Comparison of ENCODE assay signal across 1 cellular context in the genomic region with DNA sequence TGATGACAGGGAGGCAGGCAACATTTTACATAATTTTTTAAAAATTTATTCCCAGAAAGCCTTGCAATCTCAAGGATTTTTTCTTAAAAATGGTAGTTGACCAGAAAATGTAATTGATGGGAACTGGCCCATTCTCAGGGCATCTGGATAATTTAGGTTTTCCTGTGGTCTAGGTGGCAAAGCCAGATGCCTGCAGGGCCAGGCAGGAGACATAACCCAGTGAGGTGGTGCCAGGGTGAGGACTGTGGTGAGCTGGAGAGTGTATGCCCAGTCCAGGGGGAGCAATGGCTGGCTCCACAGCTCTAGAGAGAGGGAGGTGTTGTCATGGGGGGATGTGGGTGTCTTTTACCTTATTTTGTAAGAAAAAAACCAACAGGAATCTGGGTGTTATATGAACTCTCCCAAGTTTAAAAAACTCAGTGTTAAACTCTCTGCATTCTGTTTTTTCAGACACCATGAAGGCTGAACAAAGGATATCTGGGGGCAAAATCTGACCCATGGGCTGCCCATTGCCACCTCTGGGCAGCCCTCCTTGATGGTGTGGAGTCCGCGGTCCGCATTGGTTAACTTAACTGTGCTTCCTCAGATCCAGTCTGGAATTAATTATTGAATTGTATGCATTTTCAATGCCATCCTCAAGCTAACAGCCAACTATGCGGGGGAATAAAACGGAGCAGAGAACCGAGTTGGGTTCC.
TF ChIP-seq lines count a peak whose summit lies in the region.

No MANE protein-coding gene starts in this region.

TF ChIP-seq in H1, 55 proteins besides CTCF, POLR2A, EP300 and RAD21:
- TF ChIP-seq GTF2F1 (IDR thresholded peaks at IDR 0.05; ENCODE audit: borderline replicate concordance, low read depth, low read length) (no peak), JUN (IDR thresholded peaks at IDR 0.05; ENCODE audit: low read depth, low read length) (no peak), SIX5 (IDR thresholded peaks at IDR 0.05; ENCODE audit: low read depth, low read length) (no peak), CBX5 (IDR thresholded peaks at IDR 0.05; ENCODE audit: low read depth, low read length) (no peak), CREB1 (IDR thresholded peaks at IDR 0.05) (no peak), NRF1 (IDR thresholded peaks at IDR 0.05; ENCODE audit: low read depth, low read length) (no peak), CTBP2 (IDR thresholded peaks at IDR 0.05; ENCODE audit: borderline replicate concordance, insufficient read depth, insufficient read length, low read length) (no peak), TEAD4 (IDR thresholded peaks at IDR 0.05; ENCODE audit: low read depth, low read length) (no peak), RBBP5 (IDR thresholded peaks at IDR 0.05; ENCODE audit: borderline replicate concordance, low read depth, low read length) (no peak), SRF (IDR thresholded peaks at IDR 0.05; ENCODE audit: low read depth, low read length) (no peak), POU5F1 (IDR thresholded peaks at IDR 0.05; ENCODE audit: low read depth, low read length) (no peak), PHF8 (conservative IDR thresholded peaks at IDR 0.05; ENCODE audit: low read depth, low read length) (no peak)
TF ChIP-seq in H1: peak in this region for 0.
